ENCODE assay signal across 1 cellular context in genomic region chr5:32276173-32276853, GRCh38.
A peak's percentile ranks its signal among the peaks of the same experiment; 100 is the strongest.
TF ChIP-seq lines count a peak whose summit lies in the region.

No MANE protein-coding gene starts in this region.

TF ChIP-seq in WTC11, 78 proteins besides CTCF, POLR2A, EP300 and RAD21 (continued from another document):
- no peak for TF ChIP-seq FOXP4 (CRISPR knock-in tag; IDR thresholded peaks at IDR 0.05)
- TF ChIP-seq GABPB1 (CRISPR knock-in tag; IDR thresholded peaks at IDR 0.05), result peak; percentile 77
- 0 out of 2 replicates have a peak, but pooled peaks have one; percentile 5 for TF ChIP-seq ZNF423 (CRISPR knock-in tag; IDR thresholded peaks at IDR 0.05)
